Comparison of ENCODE assay signal across 8 cellular contexts in the genomic region with DNA sequence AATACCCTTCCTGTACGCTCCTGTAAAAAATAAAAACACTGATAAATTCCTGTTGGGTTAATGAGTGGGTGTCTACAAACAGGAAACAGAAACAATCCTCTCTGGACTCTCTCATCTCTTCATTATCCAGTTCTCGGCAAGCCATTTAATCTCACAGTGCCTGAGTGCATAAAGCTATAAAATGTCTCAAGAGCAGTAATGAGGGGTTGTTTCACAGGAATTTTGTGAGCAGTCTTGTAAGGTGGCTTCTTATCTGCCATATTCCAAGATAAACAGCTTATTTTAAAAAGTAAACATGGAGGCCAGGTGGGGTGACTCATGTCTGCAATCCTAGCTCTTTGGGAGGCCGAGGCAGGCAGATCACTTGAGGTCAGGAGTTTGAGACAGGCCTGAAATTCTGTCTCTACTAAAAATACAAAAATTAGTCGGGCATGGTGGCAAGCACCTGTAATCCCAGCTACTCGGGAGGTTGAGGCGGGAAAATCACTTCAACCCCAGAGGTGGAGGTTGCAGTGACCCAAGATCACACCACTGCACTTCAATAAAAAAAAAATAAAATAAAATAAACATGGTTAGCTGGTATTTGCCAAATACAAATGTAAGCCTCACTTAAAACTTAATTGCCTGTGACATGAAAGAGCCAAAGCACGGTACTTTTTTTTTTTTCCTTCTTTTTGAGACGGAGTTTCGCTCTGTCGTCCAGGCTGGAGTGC. TPM values are rescaled to one million over a fixed set of nuclear protein-coding genes. Genes with fewer than 3 reads are reported as not detected.
DNase-seq lines count a peak whose midpoint lies in the region; FAIRE-seq and TF ChIP-seq lines count a peak whose summit lies in the region.

No MANE protein-coding gene starts in this region.

- H3K9me3 ChIP-seq in endothelial cell of umbilical vein (replicated peaks; ENCODE audit: control insufficient read depth, insufficient read depth, low read length) = no peaks in the 10 kb centered on the region

- CTCF ChIA-PET in endothelial cell of umbilical vein (lab: Charles Lee) = interaction anchor here (1.1 to 5.5 kb wide), 4 partner anchors 12 to 103 kb away, joined by 4 to 19 read pairs (median 6); no protein-coding TSS in a partner anchor

- dilution Hi-C loops in endothelial cell of umbilical vein (cut with MboI; ENCODE audit: extremely low pct_ligation_motif_present, low sequenced_read_pairs) = no loop called here

- H3K4me3 ChIP-seq in endothelial cell of umbilical vein (replicated peaks in 1 of 3; ENCODE audit: insufficient read depth in 1 of 3, low read depth in 1 of 3, low read length in 3 of 3) = no peak overlapping the region

- peaks cover 0 to 2% of the 10 kb centered on the region in 2 experiments for H3K36me3 ChIP-seq in endothelial cell of umbilical vein (ENCODE audit: control insufficient read depth in 2 of 2, extremely low read depth in 1 of 2, insufficient read depth in 2 of 2, low read length in 2 of 2)

- H3K4me1 ChIP-seq in endothelial cell of umbilical vein (ENCODE audit: control insufficient read depth, extremely low read depth, insufficient read depth, low read length) = peaks cover 31% of the 10 kb centered on the region

- H3K9ac ChIP-seq in endothelial cell of umbilical vein (replicated peaks; ENCODE audit: extremely low read depth, insufficient read depth, low read length) = peak overlapping the region; percentile 16

- H3K27ac ChIP-seq in endothelial cell of umbilical vein (ENCODE audit: insufficient read depth, low read depth, low read length) = peak overlapping the region; percentile 57

- peak; percentile 91 for DNase-seq in DMS79 treated with DMSO at 0.1 percent for 48 hours (lab: John Stamatoyannopoulos, UW)
- peak; percentile 55 for DNase-seq in NCI-H2196 (lab: John Stamatoyannopoulos, UW; ENCODE audit: unreplicated experiment)
- DNase-seq in endothelial cell of umbilical vein (ENCODE audit: low read depth, low spot score) = peak; percentile 39
- peak; percentile 64 for DNase-seq in renal cortical epithelial cell (ENCODE audit: low read depth)
- no peak for DNase-seq in retina
- no peak for DNase-seq in amniotic stem cell (lab: John Stamatoyannopoulos, UW)
- no peak for DNase-seq in GM19238 (ENCODE audit: insufficient read length, low spot score)
- no peak for DNase-seq in activated CD8-positive, alpha-beta memory T cell treated with anti-CD3 and anti-CD28 coated beads, Interleukin-2, amount 50 U/mL, for 48 hours

- no peak overlapping the region for H2AFZ ChIP-seq in endothelial cell of umbilical vein (ENCODE audit: low read depth, low read length)

- POLR2A ChIA-PET in endothelial cell of umbilical vein (lab: Charles Lee) = interaction anchor here (0.7 kb wide), 1 partner anchor 27 kb away, joined by 4 read pairs; no protein-coding TSS in a partner anchor

- no peaks in the 10 kb centered on the region for H3K9me1 ChIP-seq in endothelial cell of umbilical vein (replicated peaks; ENCODE audit: control insufficient read depth, extremely low read depth, insufficient read depth, low read length)

- no peaks in the 10 kb centered on the region for H3K27me3 ChIP-seq in endothelial cell of umbilical vein (ENCODE audit: control insufficient read depth in 2 of 2, insufficient read depth in 2 of 2, low read length in 2 of 2)

- no peak for TF ChIP-seq POLR2A in endothelial cell of umbilical vein (IDR thresholded peaks at IDR 0.05; ENCODE audit: low read depth, low read length)

- H3K4me2 ChIP-seq in endothelial cell of umbilical vein (ENCODE audit: insufficient read depth, low read length) = peak overlapping the region; percentile 48

- peaks cover 39% of the 10 kb centered on the region for H3K79me2 ChIP-seq in endothelial cell of umbilical vein (ENCODE audit: control insufficient read depth, insufficient read depth, low read length)

- TF ChIP-seq CTCF in endothelial cell of umbilical vein (IDR thresholded peaks at IDR 0.05; ENCODE audit: extremely low read depth in 1 of 2, insufficient read depth in 1 of 2, low read depth in 1 of 2, low read length in 2 of 2) = no peak

- BruUV-seq in endothelial cell of umbilical vein (replicated peaks; lab: Mats Ljungman, UMichigan) = no TSS peak

- FAIRE-seq in endothelial cell of umbilical vein (lab: Jason Lieb, UNC) = peak; percentile 76

- intact Hi-C loops in endothelial cell of umbilical vein (cut with micrococcal nuclease) = no loop called here

- H4K20me1 ChIP-seq in endothelial cell of umbilical vein (replicated peaks; ENCODE audit: control insufficient read depth, extremely low read depth, insufficient read depth, low read length) = no peaks in the 10 kb centered on the region

TF ChIP-seq in endothelial cell of umbilical vein, 7 proteins besides CTCF, POLR2A, EP300 and RAD21:
- TF ChIP-seq FOS (IDR thresholded peaks at IDR 0.05; ENCODE audit: borderline replicate concordance, insufficient read depth, low read length) = peak; percentile 20
- TF ChIP-seq JUN (IDR thresholded peaks at IDR 0.05; ENCODE audit: borderline replicate concordance, insufficient read depth, insufficient read length, low read depth) = no peak
- no peak for TF ChIP-seq EZH2 (IDR thresholded peaks at IDR 0.05; ENCODE audit: borderline replicate concordance, low read depth, low read length, severe bottlenecking)
- TF ChIP-seq GATA2 (IDR thresholded peaks at IDR 0.05; ENCODE audit: insufficient read depth, insufficient read length, low read depth, low read length) = no peak
- TF ChIP-seq, protein P1, sequence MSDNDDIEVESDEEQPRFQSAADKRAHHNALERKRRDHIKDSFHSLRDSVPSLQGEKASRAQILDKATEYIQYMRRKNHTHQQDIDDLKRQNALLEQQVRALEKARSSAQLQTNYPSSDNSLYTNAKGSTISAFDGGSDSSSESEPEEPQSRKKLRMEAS (IDR thresholded peaks at IDR 0.05; ENCODE audit: insufficient read depth, insufficient read length) = no peak
- no peak for TF ChIP-seq MYC (IDR thresholded peaks at IDR 0.05; ENCODE audit: low read depth, low read length)

RNA-seq across cellular contexts. Expression of gene CLIP1, which starts 54.0 kb away (rescaled TPM):
- 71.0 and 84.3 TPM in 2 replicates for total RNA-seq in endothelial cell of umbilical vein
- 56.5 and 58.8 TPM in 2 replicates for polyA plus RNA-seq in endothelial cell of umbilical vein
- 49.1 and 55.8 TPM in 2 replicates for polyA plus RNA-seq in endothelial cell of umbilical vein (2011; cell fraction: cytosol; rRNA removed)
- polyA plus RNA-seq in endothelial cell of umbilical vein (2011; cell fraction: nucleus; rRNA removed) = 102 and 111 TPM in 2 replicates
- polyA plus RNA-seq in endothelial cell of umbilical vein (2012) = 48.5 and 54.6 TPM in 2 replicates
- 134 and 157 TPM in 2 replicates for polyA minus RNA-seq in endothelial cell of umbilical vein
- 31.1 TPM for polyA minus RNA-seq in endothelial cell of umbilical vein (2011; cell fraction: cytosol; rRNA and poly(A)+ RNA removed)
- polyA minus RNA-seq in endothelial cell of umbilical vein (2011; cell fraction: nucleus; rRNA and poly(A)+ RNA removed) = 80.5 and 107 TPM in 2 replicates
- 38.6 and 76.7 TPM in 2 replicates for total RNA-seq in renal cortical epithelial cell

Comparison
In these comparisons a context has a peak if more than half of its experiments do, and no peak if none do; other contexts are left out.
1. DNase-seq: peak in DMS79 treated with DMSO at 0.1 percent for 48 hours (single experiment), NCI-H2196 (single experiment), endothelial cell of umbilical vein (single experiment) and renal cortical epithelial cell (single experiment); none in retina (single experiment), amniotic stem cell (single experiment), GM19238 (single experiment) and activated CD8-positive, alpha-beta memory T cell treated with anti-CD3 and anti-CD28 coated beads, Interleukin-2, amount 50 U/mL, for 48 hours (single experiment).